In genomic region chr20:37359836-37360235, GRCh38 we compare ENCODE assay signal across 29 cellular contexts. TPM values are rescaled to one million over a fixed set of nuclear protein-coding genes. Genes with fewer than 3 reads are reported as not detected.
DNase-seq lines count a peak whose midpoint lies in the region; ATAC-seq and TF ChIP-seq lines count a peak whose summit lies in the region.
"Had no signal": no experiment of that assay in that cellular context is flagged by ENCODE, and none has a peak within 500 bp of the region (broad histone marks: within the 10 kb centered on the region; RNA-seq: fewer than 3 reads in every experiment).

No MANE protein-coding gene starts in this region.

- H4K8ac ChIP-seq in H9 (replicated peaks; ENCODE audit: insufficient read length, low read depth, low read length) (no peak overlapping the region), mesenchymal stem cell (ENCODE audit: low read length) (no peak overlapping the region)

- ATAC-seq in stimulated activated memory B cell treated with anti-CD40 and anti-IgM and Interleukin-4, amounts not matched to agents 10 μg/mL and 1 μg/mL and 100 μg/mL, for 72 hours, result no peak
- ATAC-seq in HG02571 (IDR thresholded peaks at IDR 0.05; ENCODE audit: unreplicated experiment), result no peak
- ATAC-seq: body of pancreas; HCT116; left cardiac atrium; pancreas; stimulated activated naive CD8-positive, alpha-beta T cell treated with anti-CD3 and anti-CD28 coated beads, Interleukin-15, Interleukin-2, amounts not matched to agents 100 U/mL and 50 U/mL, for 24 hours; T-helper 17 cell had no signal

- no peak for TF ChIP-seq CTCF in H9 (conservative IDR thresholded peaks at IDR 0.05)

- H4K91ac ChIP-seq in H9 (ENCODE audit: insufficient read length, low read depth, low read length), result no peak overlapping the region
- H4K91ac ChIP-seq in mesenchymal stem cell (ENCODE audit: low read length), result no peak overlapping the region

- H3K79me1 ChIP-seq in H9 (ENCODE audit: insufficient read depth, low read depth, low read length, poor library complexity, severe bottlenecking) (peaks cover 3% of the 10 kb centered on the region), mesenchymal stem cell (replicated peaks; ENCODE audit: low read length, poor library complexity, severe bottlenecking) (peaks cover 65% of the 10 kb centered on the region)

- H2BK12ac ChIP-seq in H9 (ENCODE audit: insufficient read length, low read depth, low read length), result no peak overlapping the region
- no peak overlapping the region for H2BK12ac ChIP-seq in mesenchymal stem cell (ENCODE audit: low read length in 2 of 2)

- no peak overlapping the region for H3K14ac ChIP-seq in H9 (ENCODE audit: insufficient read depth, low read length)
- H3K14ac ChIP-seq in mesenchymal stem cell (ENCODE audit: low read length in 2 of 2), result no peak overlapping the region

- no peak overlapping the region for H3K18ac ChIP-seq in H9 (ENCODE audit: insufficient read length, low read depth, low read length)
- no peak overlapping the region for H3K18ac ChIP-seq in mesenchymal stem cell (ENCODE audit: low read depth in 1 of 2, low read length in 2 of 2)

- H3K27me3 ChIP-seq in H9 (ENCODE audit: insufficient read depth, low read length), result no peaks in the 10 kb centered on the region
- H3K27me3 ChIP-seq in SJCRH30, result no peaks in the 10 kb centered on the region
- H3K27me3 ChIP-seq in mesenchymal stem cell (ENCODE audit: control insufficient read depth in 1 of 2, insufficient read depth in 1 of 2, low read length in 2 of 2), result no peaks in the 10 kb centered on the region
- H3K27me3 ChIP-seq: BE2C, body of pancreas, hepatocyte, pancreas, uterus had no signal

- H3T11ph ChIP-seq in H9 (ENCODE audit: low read length), result no peak overlapping the region

- DNase-seq in H9 (no peak), SJCRH30 (peak; percentile 84 to 93), mesenchymal stem cell (no peak), NCI-H1417 treated with DMSO at 0.1 percent for 48 hours (lab: John Stamatoyannopoulos, UW) (no peak), DMS53 treated with DMSO at 0.1 percent for 48 hours (lab: John Stamatoyannopoulos, UW; ENCODE audit: unreplicated experiment) (no peak)
- DNase-seq: activated CD4-positive, alpha-beta memory T cell treated with anti-CD3 and anti-CD28 coated beads for 36 hours; activated CD8-positive, alpha-beta memory T cell treated with anti-CD3 and anti-CD28 coated beads, Interleukin-2, amount 50 U/mL, for 48 hours; activated naive CD4-positive, alpha-beta T cell treated with anti-CD3 and anti-CD28 coated beads, Interleukin-2, amount 10 ng/mL, durations not matched to agents 7 days and 5 days; BE2C; DMS153; left cardiac atrium; NCI-H1048; NCI-H187; NCI-H2171; NCI-H510A; small intestine; stimulated activated naive CD8-positive, alpha-beta T cell treated with anti-CD3 and anti-CD28 coated beads, Interleukin-15, Interleukin-2, amounts not matched to agents 100 U/mL and 50 U/mL, for 24 hours; T-helper 17 cell; uterus had no signal

- peaks cover 7 to 23% of the 10 kb centered on the region in 2 experiments for H3K4me1 Mint-ChIP-seq in H9
- H3K4me1 Mint-ChIP-seq in stimulated activated memory B cell treated with anti-CD40 and anti-IgM and Interleukin-4, amounts not matched to agents 10 μg/mL and 1 μg/mL and 100 μg/mL, for 72 hours, result peaks cover 84% of the 10 kb centered on the region
- H3K4me1 Mint-ChIP-seq: activated naive CD4-positive, alpha-beta T cell treated with anti-CD3 and anti-CD28 coated beads, Interleukin-2, amount 10 ng/mL, durations not matched to agents 7 days and 5 days had no signal

- H3K79me2 ChIP-seq in H9 (ENCODE audit: insufficient read depth, low read length), result peaks cover 2% of the 10 kb centered on the region; the same call in 1 of the 2 replicates

- H3K27me3 Mint-ChIP-seq in H9 (ENCODE audit: low read depth), result no peaks in the 10 kb centered on the region
- no peaks in the 10 kb centered on the region for H3K27me3 Mint-ChIP-seq in stimulated activated memory B cell treated with anti-CD40 and anti-IgM and Interleukin-4, amounts not matched to agents 10 μg/mL and 1 μg/mL and 100 μg/mL, for 72 hours
- H3K27me3 Mint-ChIP-seq: activated CD4-positive, alpha-beta memory T cell treated with anti-CD3 and anti-CD28 coated beads for 36 hours; IgD-negative memory B cell; T-helper 17 cell had no signal

- no peak overlapping the region for H3K4me3 ChIP-seq in SJCRH30
- H3K4me3 ChIP-seq in mesenchymal stem cell (ENCODE audit: insufficient read depth in 1 of 2, low read depth in 1 of 2, low read length in 2 of 2), result no peak overlapping the region
- H3K4me3 ChIP-seq: body of pancreas, hepatocyte, lung, pancreas, uterus had no signal

- H2BK5ac ChIP-seq in H9 (ENCODE audit: insufficient read length, low read length) (no peak overlapping the region), mesenchymal stem cell (ENCODE audit: low read depth, low read length, poor library complexity, severe bottlenecking) (no peak overlapping the region)

- no peak overlapping the region for H3K4me3 Mint-ChIP-seq in H9
- H3K4me3 Mint-ChIP-seq in stimulated activated memory B cell treated with anti-CD40 and anti-IgM and Interleukin-4, amounts not matched to agents 10 μg/mL and 1 μg/mL and 100 μg/mL, for 72 hours, result no peak overlapping the region
- H3K4me3 Mint-ChIP-seq: activated CD4-positive, alpha-beta memory T cell treated with anti-CD3 and anti-CD28 coated beads for 36 hours; activated naive CD4-positive, alpha-beta T cell treated with anti-CD3 and anti-CD28 coated beads, Interleukin-2, amount 10 ng/mL, durations not matched to agents 7 days and 5 days; activated T-helper 1 cell treated with anti-CD3 and anti-CD28 coated beads, Interleukin-12 subunit alpha, Interleukin-12 subunit beta, Interleukin-2, Interleukin-4 antibody, amounts not matched to agents 30 ng/mL and 10 ng/mL and 1 ng/mL, durations not matched to agents 14 hours and 24 hours and 36 hours; IgD-negative memory B cell; T-helper 17 cell had no signal

- H2BK120ac ChIP-seq in H9 (ENCODE audit: low read depth, low read length, poor library complexity, severe bottlenecking), result no peak overlapping the region
- no peak overlapping the region for H2BK120ac ChIP-seq in mesenchymal stem cell (ENCODE audit: low read depth, low read length)

- H4K5ac ChIP-seq in H9 (ENCODE audit: insufficient read length, low read depth, low read length), result no peak overlapping the region

- H3K4me2 ChIP-seq in H9 (ENCODE audit: insufficient read depth, insufficient read length, low read length), result no peak overlapping the region
- no peak overlapping the region for H3K4me2 ChIP-seq in mesenchymal stem cell (ENCODE audit: low read length, poor library complexity, severe bottlenecking)
- H3K4me2 ChIP-seq: hepatocyte, SK-N-SH had no signal

- H3K36me3 ChIP-seq in SJCRH30 (no peaks in the 10 kb centered on the region), mesenchymal stem cell (ENCODE audit: control insufficient read depth in 1 of 2, insufficient read depth in 2 of 2, low read depth in 1 of 2, low read length in 2 of 2) (peaks cover 2 to 42% of the 10 kb centered on the region in 2 experiments)
- H3K36me3 ChIP-seq: BE2C, pancreas, uterus had no signal

- H3K9ac ChIP-seq in H9 (ENCODE audit: extremely low read depth, insufficient read length, low read length) (no peak overlapping the region), mesenchymal stem cell (ENCODE audit: low read length) (peak overlapping the region; percentile 70)
- H3K9ac ChIP-seq: SK-N-SH had no signal

- H3K27ac ChIP-seq in H9 (ENCODE audit: insufficient read length, low read depth, low read length) (no peak overlapping the region), SJCRH30 (peak overlapping the region; percentile 41), mesenchymal stem cell (ENCODE audit: low read length, poor library complexity, severe bottlenecking) (no peak overlapping the region)
- H3K27ac ChIP-seq: body of pancreas, pancreas had no signal

- H2BK20ac ChIP-seq in H9 (ENCODE audit: low read depth, low read length, poor library complexity, severe bottlenecking), result no peak overlapping the region

- H3K23ac ChIP-seq in H9 (ENCODE audit: insufficient read length, low read depth, low read length) (no peak overlapping the region), mesenchymal stem cell (ENCODE audit: low read length in 2 of 2) (no peak overlapping the region)

- H3K4me1 ChIP-seq in H9 (ENCODE audit: insufficient read depth, low read length) (no peaks in the 10 kb centered on the region), SJCRH30 (peaks cover 39% of the 10 kb centered on the region), mesenchymal stem cell (ENCODE audit: control insufficient read depth, insufficient read depth, low read depth, low read length) (peaks cover 22% of the 10 kb centered on the region)

- H3K9me3 Mint-ChIP-seq in H9, result no peaks in the 10 kb centered on the region
- no peaks in the 10 kb centered on the region for H3K9me3 Mint-ChIP-seq in stimulated activated memory B cell treated with anti-CD40 and anti-IgM and Interleukin-4, amounts not matched to agents 10 μg/mL and 1 μg/mL and 100 μg/mL, for 72 hours
- H3K9me3 Mint-ChIP-seq: activated CD4-positive, alpha-beta memory T cell treated with anti-CD3 and anti-CD28 coated beads for 36 hours; activated naive CD4-positive, alpha-beta T cell treated with anti-CD3 and anti-CD28 coated beads, Interleukin-2, amount 10 ng/mL, durations not matched to agents 7 days and 5 days; activated T-helper 1 cell treated with anti-CD3 and anti-CD28 coated beads, Interleukin-12 subunit alpha, Interleukin-12 subunit beta, Interleukin-2, Interleukin-4 antibody, amounts not matched to agents 30 ng/mL and 10 ng/mL and 1 ng/mL, durations not matched to agents 14 hours and 24 hours and 36 hours; IgD-negative memory B cell had no signal

- peak overlapping the region in 2 of 3 experiments; percentile 66; a peak in 4 of 7 replicates for H3K27ac Mint-ChIP-seq in H9
- peak overlapping the region; percentile 60 for H3K27ac Mint-ChIP-seq in stimulated activated memory B cell treated with anti-CD40 and anti-IgM and Interleukin-4, amounts not matched to agents 10 μg/mL and 1 μg/mL and 100 μg/mL, for 72 hours
- H3K27ac Mint-ChIP-seq: activated CD4-positive, alpha-beta memory T cell treated with anti-CD3 and anti-CD28 coated beads for 36 hours; activated naive CD4-positive, alpha-beta T cell treated with anti-CD3 and anti-CD28 coated beads, Interleukin-2, amount 10 ng/mL, durations not matched to agents 7 days and 5 days; activated T-helper 1 cell treated with anti-CD3 and anti-CD28 coated beads, Interleukin-12 subunit alpha, Interleukin-12 subunit beta, Interleukin-2, Interleukin-4 antibody, amounts not matched to agents 30 ng/mL and 10 ng/mL and 1 ng/mL, durations not matched to agents 14 hours and 24 hours and 36 hours; T-helper 17 cell had no signal

- WGBS in H9 (ENCODE audit: extremely low coverage, insufficient read length, low lambda C conversion rate), result no CpG with 5 or more reads among the region's 5 CpGs
- 89% methylated on average over 1 of the region's 5 CpGs for WGBS in mesenchymal stem cell

- H3K23me2 ChIP-seq in H9 (ENCODE audit: insufficient read length, low read depth, low read length, poor library complexity, severe bottlenecking), result no peaks in the 10 kb centered on the region

- no peaks in the 10 kb centered on the region for H4K20me1 ChIP-seq in H9 (ENCODE audit: control insufficient read depth, insufficient read depth, insufficient read length)

- peaks cover 1 to 2% (median 1%) of the 10 kb centered on the region in 3 experiments; a peak in 5 of 7 replicates for H3K36me3 Mint-ChIP-seq in H9 (ENCODE audit: insufficient read depth in 1 of 3, low read depth in 3 of 3)
- H3K36me3 Mint-ChIP-seq in stimulated activated memory B cell treated with anti-CD40 and anti-IgM and Interleukin-4, amounts not matched to agents 10 μg/mL and 1 μg/mL and 100 μg/mL, for 72 hours, result peaks cover 47% of the 10 kb centered on the region
- H3K36me3 Mint-ChIP-seq: activated CD4-positive, alpha-beta memory T cell treated with anti-CD3 and anti-CD28 coated beads for 36 hours; activated naive CD4-positive, alpha-beta T cell treated with anti-CD3 and anti-CD28 coated beads, Interleukin-2, amount 10 ng/mL, durations not matched to agents 7 days and 5 days had no signal

- H2AFZ ChIP-seq in H9 (ENCODE audit: low read length), result no peak overlapping the region
- H2AFZ ChIP-seq in mesenchymal stem cell (ENCODE audit: low read depth, low read length), result no peak overlapping the region
- H2AFZ ChIP-seq: hepatocyte had no signal

- H2BK15ac ChIP-seq in H9 (ENCODE audit: low read depth, low read length), result no peak overlapping the region
- H2BK15ac ChIP-seq in mesenchymal stem cell (ENCODE audit: low read depth, poor library complexity, severe bottlenecking), result no peak overlapping the region

- H2AK5ac ChIP-seq in H9 (ENCODE audit: insufficient read length, low read length), result no peak overlapping the region
- no peak overlapping the region for H2AK5ac ChIP-seq in mesenchymal stem cell (ENCODE audit: low read length, severe bottlenecking)

- H3K9me3 ChIP-seq in H9 (ENCODE audit: control insufficient read depth, low read depth, low read length) (no peaks in the 10 kb centered on the region), SJCRH30 (replicated peaks) (no peaks in the 10 kb centered on the region), mesenchymal stem cell (ENCODE audit: control insufficient read depth, low read length) (no peaks in the 10 kb centered on the region)
- H3K9me3 ChIP-seq: BE2C, body of pancreas, pancreas, SK-N-SH, uterus had no signal

- H3K4ac ChIP-seq in H9 (ENCODE audit: low read depth, low read length) (no peak overlapping the region), mesenchymal stem cell (ENCODE audit: low read depth in 1 of 2, low read length in 2 of 2) (no peak overlapping the region)

- H3K56ac ChIP-seq in H9 (ENCODE audit: insufficient read length, low read depth, low read length), result no peak overlapping the region

RNA-seq across cellular contexts. Expression of gene SRC, which starts 13.9 kb away (rescaled TPM):
- 37.5 and 44.5 TPM in 2 replicates for total RNA-seq in H9 (2021)
- 14.9 and 15.4 TPM in 2 replicates for total RNA-seq in SJCRH30 (2014; rRNA removed; shearing (Covaris generic))
- 9.6 TPM for polyA plus RNA-seq in mesenchymal stem cell (2013, experiment 1 of 2)
- polyA plus RNA-seq in mesenchymal stem cell (2013, experiment 2 of 2), result 8.0 TPM

Comparison
In these comparisons a context has a peak if more than half of its experiments do, and no peak if none do; other contexts are left out.
1. DNase-seq: peak in SJCRH30 (2 of 2); none in H9 (single experiment), mesenchymal stem cell (single experiment), NCI-H1417 treated with DMSO at 0.1 percent for 48 hours (single experiment) and DMS53 treated with DMSO at 0.1 percent for 48 hours (single experiment).